8 cellular contexts compared by ENCODE assay signal in the genomic region with DNA sequence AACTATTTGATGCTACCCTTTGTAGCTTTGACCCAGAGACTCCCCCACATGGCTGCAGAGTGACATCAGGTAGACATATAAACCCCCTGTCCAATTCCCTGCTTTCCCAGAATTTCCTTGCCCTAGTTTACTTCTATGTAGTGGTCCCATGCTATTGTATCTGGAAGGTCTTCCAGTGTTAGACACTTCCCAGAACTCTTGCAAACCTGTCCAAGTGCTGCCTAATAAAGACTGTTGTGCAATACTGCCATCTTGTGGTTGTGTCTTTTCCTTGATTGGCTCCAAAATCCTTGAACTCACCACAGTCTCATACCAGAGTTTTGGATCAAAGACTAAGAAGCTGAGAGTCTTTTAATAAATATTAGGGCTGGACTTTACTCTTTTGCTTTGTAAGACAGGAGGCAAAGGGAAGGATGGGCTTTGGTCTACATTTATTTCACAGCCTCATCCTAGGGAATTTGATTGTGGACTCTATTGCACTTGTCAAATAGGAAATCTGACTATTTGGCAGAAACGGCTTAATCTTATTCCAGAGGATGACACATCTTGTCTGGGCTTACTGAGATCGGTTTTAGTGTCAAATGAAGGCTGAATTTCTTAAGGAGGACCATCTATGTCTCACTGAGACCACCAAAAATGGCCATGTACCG.
DNase-seq lines count a peak whose midpoint lies in the region; ATAC-seq and TF ChIP-seq lines count a peak whose summit lies in the region.

No MANE protein-coding gene starts in this region.

- peak; percentile 73 for ATAC-seq in Right ventricle myocardium inferior

- H3K9me3 ChIP-seq in SJCRH30 (replicated peaks): no peaks in the 10 kb centered on the region
- H3K9me3 ChIP-seq in osteoblast (ENCODE audit: low read depth, low read length): no peaks in the 10 kb centered on the region
- no peaks in the 10 kb centered on the region for H3K9me3 ChIP-seq in stomach

- intact Hi-C loops in Right ventricle myocardium inferior (cut with DNase I) (loop anchor here (2.0 to 5.0 kb wide), 2 partner anchors 1165 to 1263 kb away; no protein-coding TSS in a partner anchor), cardiac septum (cut with DNase I) (no loop called here), stomach (cut with DNase I; ENCODE audit: low total_unique reads) (no loop called here)

- peak; percentile 68 for TF ChIP-seq CTCF in osteoblast (IDR thresholded peaks at IDR 0.05; ENCODE audit: extremely low read depth, low read depth, low read length)
- peak in 3 of 7 experiments; percentile 39 to 51 (median 43) for TF ChIP-seq CTCF in stomach (IDR thresholded peaks at IDR 0.05)

- H3K27me3 ChIP-seq in SJCRH30 (peaks cover 4% of the 10 kb centered on the region), osteoblast (ENCODE audit: insufficient read depth, low read length) (no peaks in the 10 kb centered on the region), stomach (no peaks in the 10 kb centered on the region)

- WGBS in stomach, 5 donors: 20 to 34% (median 30%) methylated on average over 3 of the region's 3 CpGs

- DNase-seq in Right ventricle myocardium inferior (ENCODE audit: missing footprints) (no peak), cardiac septum (ENCODE audit: low spot score) (no peak), HEK293T (ENCODE audit: extremely low spot score) (peak; percentile 73), NAMALWA (ENCODE audit: low spot score) (peak; percentile 77), SJCRH30 (peak; percentile 18 to 80), fibroblast of peridontal ligament (ENCODE audit: extremely low read depth) (peak; percentile 89), osteoblast (ENCODE audit: insufficient read length, low spot score, missing footprints) (no peak), stomach (no peak)

- POLR2A ChIA-PET in HEK293T (lab: Yijun Ruan, JAX): no interaction called here

- H3K36me3 ChIP-seq in SJCRH30: no peaks in the 10 kb centered on the region
- no peaks in the 10 kb centered on the region for H3K36me3 ChIP-seq in osteoblast (ENCODE audit: insufficient read depth, low read length)
- no peaks in the 10 kb centered on the region for H3K36me3 ChIP-seq in stomach

- H3K27ac ChIP-seq in SJCRH30 (no peak overlapping the region), osteoblast (ENCODE audit: low read depth, low read length) (no peak overlapping the region), stomach (no peak overlapping the region)

- H3K4me2 ChIP-seq in osteoblast (ENCODE audit: insufficient read depth, low read length): no peak overlapping the region

- TF ChIP-seq POLR2A in stomach (IDR thresholded peaks at IDR 0.05): no peak

- H3K4me1 ChIP-seq in SJCRH30: no peaks in the 10 kb centered on the region
- H3K4me1 ChIP-seq in osteoblast (ENCODE audit: insufficient read depth, low read length): no peaks in the 10 kb centered on the region
- H3K4me1 ChIP-seq in stomach: peaks cover 0 to 7% (median 0%) of the 10 kb centered on the region in 4 donors

- no peaks in the 10 kb centered on the region for H4K20me1 ChIP-seq in osteoblast (ENCODE audit: insufficient read depth, low read length)

- no peak overlapping the region for H2AFZ ChIP-seq in osteoblast (ENCODE audit: low read length)

- TF ChIP-seq EP300 in stomach (IDR thresholded peaks at IDR 0.05): no peak

- CTCF ChIA-PET in HEK293T (lab: Yijun Ruan, JAX): interaction anchor here (0.5 to 1.0 kb wide), 6 partner anchors 10 to 1797 kb away, joined by 3 to 4 read pairs (median 3); no protein-coding TSS in a partner anchor

- no peaks in the 10 kb centered on the region for H3K79me2 ChIP-seq in osteoblast (ENCODE audit: insufficient read depth, low read length)

- H3K4me3 ChIP-seq in SJCRH30: no peak overlapping the region
- no peak overlapping the region for H3K4me3 ChIP-seq in osteoblast (ENCODE audit: insufficient read depth, low read length)
- H3K4me3 ChIP-seq in stomach: no peak overlapping the region

TF ChIP-seq in HEK293T, 16 proteins besides CTCF, POLR2A, EP300 and RAD21:
- TF ChIP-seq LEF1 (IDR thresholded peaks at IDR 0.05; ENCODE audit: borderline replicate concordance): no peak
- TF ChIP-seq NFRKB (IDR thresholded peaks at IDR 0.05): no peak

Comparison
In these comparisons a context has a peak if more than half of its experiments do, and no peak if none do; other contexts are left out.
1. DNase-seq: peak in HEK293T (single experiment), NAMALWA (single experiment), SJCRH30 (2 of 2) and fibroblast of peridontal ligament (single experiment); none in Right ventricle myocardium inferior (single experiment), cardiac septum (single experiment), osteoblast (single experiment) and stomach (single experiment).